ENCODE assay signal across 17 cellular contexts in genomic region chr4:25956260-25956659, GRCh38. TPM values are rescaled to one million over a fixed set of nuclear protein-coding genes. Genes with fewer than 3 reads are reported as not detected.
DNase-seq lines count a peak whose midpoint lies in the region; ATAC-seq and TF ChIP-seq lines count a peak whose summit lies in the region.
"Had no signal": no experiment of that assay in that cellular context is flagged by ENCODE, and none has a peak within 500 bp of the region (broad histone marks: within the 10 kb centered on the region; RNA-seq: fewer than 3 reads in every experiment).

No MANE protein-coding gene starts in this region.

- no peaks in the 10 kb centered on the region for H3K36me3 ChIP-seq in GM23338 (ENCODE audit: insufficient read depth)

- H2AFZ ChIP-seq in GM23338 = peak overlapping the region; percentile 35; the same call in 1 of the 2 replicates

- no peak overlapping the region for H3K4me3 Mint-ChIP-seq in GM23338
- H3K4me3 Mint-ChIP-seq: B cell; CD4-positive, alpha-beta memory T cell had no signal

- H3K36me3 Mint-ChIP-seq in GM23338 (ENCODE audit: low read depth) = no peaks in the 10 kb centered on the region
- H3K36me3 Mint-ChIP-seq: CD4-positive, alpha-beta memory T cell had no signal

- DNase-seq in GM23338 (ENCODE audit: low spot score) = no peak
- DNase-seq in middle frontal gyrus (ENCODE audit: extremely low spot score, low spot score) = peak; percentile 38
- no peak for DNase-seq in NCI-H2107 treated with DMSO at 0.1 percent for 48 hours (lab: John Stamatoyannopoulos, UW; ENCODE audit: unreplicated experiment)
- no peak for DNase-seq in COLO668 (lab: John Stamatoyannopoulos, UW; ENCODE audit: unreplicated experiment)
- DNase-seq: ACHN; CD4-positive, alpha-beta memory T cell; COR-L47; DMS153; DMS79 treated with DMSO at 0.1 percent for 48 hours; EL had no signal

- H3K27me3 Mint-ChIP-seq in GM23338 (ENCODE audit: insufficient read depth, low read depth, poor library complexity) = peaks cover 4% of the 10 kb centered on the region

- no peak overlapping the region for H3K27ac Mint-ChIP-seq in GM23338
- H3K27ac Mint-ChIP-seq: B cell; CD4-positive, alpha-beta memory T cell had no signal

- H3K9me3 Mint-ChIP-seq in GM23338 = no peaks in the 10 kb centered on the region; the same call in 2 of the 3 replicates

- H3K4me2 ChIP-seq in GM23338 = 0 out of 2 replicates have a peak overlapping the region, but pooled peaks have one; percentile 29

- no peaks in the 10 kb centered on the region for H3F3A ChIP-seq in GM23338 (replicated peaks; ENCODE audit: low read depth)

- H3K27ac ChIP-seq in GM23338 (ENCODE audit: low read depth) (no peak overlapping the region), cingulate gyrus (ENCODE audit: low read depth, low read length) (peak overlapping the region; percentile 5)
- H3K27ac ChIP-seq: C4-2B, HL-60 had no signal

- H3K79me2 ChIP-seq in GM23338 (replicated peaks; ENCODE audit: insufficient read depth) = no peaks in the 10 kb centered on the region

- H3K4me1 ChIP-seq in GM23338 (ENCODE audit: insufficient read depth) = peaks cover 22% of the 10 kb centered on the region

- H3K9me2 ChIP-seq in GM23338 (ENCODE audit: insufficient read depth) = no peaks in the 10 kb centered on the region

- no peak overlapping the region for H3K4me3 ChIP-seq in GM23338

- ATAC-seq in GM23338 = no peak
- no peak for ATAC-seq in HG02973 (IDR thresholded peaks at IDR 0.05; ENCODE audit: unreplicated experiment)
- no peak for ATAC-seq in GM21723 (IDR thresholded peaks at IDR 0.05; ENCODE audit: unreplicated experiment)
- ATAC-seq: HCT116 had no signal

- no peak for TF ChIP-seq CTCF in GM23338 (conservative IDR thresholded peaks at IDR 0.05; ENCODE audit: low read depth in 2 of 2)

- H3K4me1 Mint-ChIP-seq in GM23338 = peaks cover 32% of the 10 kb centered on the region
- H3K4me1 Mint-ChIP-seq: B cell had no signal

- no peaks in the 10 kb centered on the region for H4K20me1 ChIP-seq in GM23338 (replicated peaks; ENCODE audit: insufficient read depth)

- no peaks in the 10 kb centered on the region for H3K27me3 ChIP-seq in GM23338 (ENCODE audit: insufficient read depth)

TF ChIP-seq in GM23338, 12 proteins besides CTCF, POLR2A, EP300 and RAD21:
- TF ChIP-seq EZH2 (IDR thresholded peaks at IDR 0.05; ENCODE audit: low read depth, unreplicated experiment) = no peak
- TF ChIP-seq STAT1 (IDR thresholded peaks at IDR 0.05; ENCODE audit: unreplicated experiment) = no peak
- no peak for TF ChIP-seq ZNF114 (CRISPR knock-in tag; IDR thresholded peaks at IDR 0.05)
- TF ChIP-seq ZNF331 (CRISPR knock-in tag; IDR thresholded peaks at IDR 0.05; ENCODE audit: low read depth) = no peak
- TF ChIP-seq CREB1 (CRISPR knock-in tag; IDR thresholded peaks at IDR 0.05; ENCODE audit: low read depth) = no peak
- no peak for TF ChIP-seq POLR2AphosphoS5 (IDR thresholded peaks at IDR 0.05; ENCODE audit: low read depth)
- no peak for TF ChIP-seq EZH2phosphoT487 (IDR thresholded peaks at IDR 0.05; ENCODE audit: unreplicated experiment)
- TF ChIP-seq NANOG (IDR thresholded peaks at IDR 0.05; ENCODE audit: borderline replicate concordance) = no peak
- TF ChIP-seq ZNF462 (CRISPR knock-in tag; IDR thresholded peaks at IDR 0.05) = no peak
- TF ChIP-seq REST (IDR thresholded peaks at IDR 0.05; ENCODE audit: unreplicated experiment) = no peak
- TF ChIP-seq JUNB (IDR thresholded peaks at IDR 0.05; ENCODE audit: unreplicated experiment) = no peak
- no peak for TF ChIP-seq ETS1 (IDR thresholded peaks at IDR 0.05)

RNA-seq across cellular contexts. Expression of gene SMIM20, which starts 42.2 kb away (rescaled TPM):
- total RNA-seq in GM23338 (2014; rRNA removed; shearing (Covaris generic)) = 56.6 and 71.6 TPM in 2 replicates
- polyA plus RNA-seq in GM23338 (2016; fragmentation: Nextera tagmentation; extraction: Ambion mirVana) = 68.3 and 82.9 TPM in 2 replicates
